Comparison of ENCODE assay signal across 11 cellular contexts in genomic region chr1:187001198-187001904, GRCh38.
DNase-seq lines count a peak whose midpoint lies in the region; ATAC-seq and TF ChIP-seq lines count a peak whose summit lies in the region.
"Had no signal": no experiment of that assay in that cellular context is flagged by ENCODE, and none has a peak within 500 bp of the region (broad histone marks: within the 10 kb centered on the region; RNA-seq: fewer than 3 reads in every experiment).

No MANE protein-coding gene starts in this region.

- ATAC-seq in GM21423 (IDR thresholded peaks at IDR 0.05; ENCODE audit: unreplicated experiment) = no peak
- ATAC-seq: GM23338 had no signal

- H3K4me3 ChIP-seq in epithelial cell of proximal tubule (ENCODE audit: low read depth, low read length) = no peak overlapping the region
- H3K4me3 ChIP-seq: GM23338 had no signal

- DNase-seq in EL (peak; percentile 88), NOMO-1 treated with dmso at 0.1 percent for 144 hours (lab: John Stamatoyannopoulos, UW; ENCODE audit: unreplicated experiment) (peak; percentile 44), epithelial cell of proximal tubule (ENCODE audit: low read depth) (peak; percentile 44), renal cortical epithelial cell (ENCODE audit: low read depth) (peak; percentile 38), SW 1271 (lab: John Stamatoyannopoulos, UW) (no peak), NCI-H2171 treated with DMSO at 0.1 percent for 48 hours (lab: John Stamatoyannopoulos, UW) (no peak), NK-92 (lab: John Stamatoyannopoulos, UW; ENCODE audit: unreplicated experiment) (no peak)
- DNase-seq: NCI-H774, small intestine had no signal

- TF ChIP-seq CTCF in epithelial cell of proximal tubule (conservative IDR thresholded peaks at IDR 0.05; ENCODE audit: low read depth, low read length) = no peak

Comparison
In these comparisons a context has a peak if more than half of its experiments do, and no peak if none do; other contexts are left out.
1. DNase-seq: peak in EL (single experiment), NOMO-1 treated with dmso at 0.1 percent for 144 hours (single experiment), epithelial cell of proximal tubule (single experiment) and renal cortical epithelial cell (single experiment); none in SW 1271 (0 of 2), NCI-H2171 treated with DMSO at 0.1 percent for 48 hours (single experiment) and NK-92 (single experiment).